In genomic region chr22:19463491-19464469, GRCh38 we compare ENCODE assay signal across 14 cellular contexts. TPM values are rescaled to one million over a fixed set of nuclear protein-coding genes. Genes with fewer than 3 reads are reported as not detected.
DNase-seq lines count a peak whose midpoint lies in the region; ATAC-seq, FAIRE-seq and TF ChIP-seq lines count a peak whose summit lies in the region.
"Had no signal": no experiment of that assay in that cellular context is flagged by ENCODE, and none has a peak within 500 bp of the region (broad histone marks: within the 10 kb centered on the region; RNA-seq: fewer than 3 reads in every experiment).

No MANE protein-coding gene starts in this region.

- no peak overlapping the region for H3K4me3 Mint-ChIP-seq in activated T-cell treated with anti-CD3 and anti-CD28 coated beads, Interleukin-2, amount 50 U/mL, for 72 hours
- H3K4me3 Mint-ChIP-seq in Caco-2 (ENCODE audit: unreplicated experiment) = no peak overlapping the region
- H3K4me3 Mint-ChIP-seq in immature natural killer cell = no peak overlapping the region
- H3K4me3 Mint-ChIP-seq: natural killer cell treated with Interleukin-12 subunit alpha and Interleukin-12 subunit beta and Interleukin-15 and Interleukin-18, amount 100 ng/mL, for 72 hours had no signal

- intact Hi-C loops in left cardiac atrium (cut with DNase I) (no loop called here), Caco-2 (cut with micrococcal nuclease; ENCODE audit: unreplicated experiment) (no loop called here)

- CTCF ChIA-PET in Caco-2 (lab: Charles Lee) = no interaction called here

- H3K36me3 Mint-ChIP-seq in activated T-cell treated with anti-CD3 and anti-CD28 coated beads, Interleukin-2, amount 50 U/mL, for 72 hours (ENCODE audit: insufficient read depth in 2 of 2) = peaks cover 2 to 24% of the 10 kb centered on the region in 2 donors
- H3K36me3 Mint-ChIP-seq in Caco-2 (ENCODE audit: insufficient read depth, unreplicated experiment) = peaks cover 60% of the 10 kb centered on the region
- peaks cover 13 to 49% (median 22%) of the 10 kb centered on the region in 3 donors for H3K36me3 Mint-ChIP-seq in immature natural killer cell

- H3K36me3 ChIP-seq in WERI-Rb-1 = peaks cover 49% of the 10 kb centered on the region
- H3K36me3 ChIP-seq in subcutaneous abdominal adipose tissue (ENCODE audit: control insufficient read depth in 5 of 5, insufficient read depth in 5 of 5, low read length in 5 of 5) = peaks cover 8 to 75% (median 60%) of the 10 kb centered on the region in 5 donors
- peaks cover 4% of the 10 kb centered on the region for H3K36me3 ChIP-seq in Caco-2 (ENCODE audit: control insufficient read depth, insufficient read depth, low read length)

- peak overlapping the region; percentile 59 for H3K27ac ChIP-seq in WERI-Rb-1
- H3K27ac ChIP-seq in subcutaneous abdominal adipose tissue (ENCODE audit: low read depth, low read length) = peak overlapping the region; percentile 8
- H3K27ac ChIP-seq: transverse colon had no signal

- peak overlapping the region; percentile 70 for H3K27ac Mint-ChIP-seq in activated T-cell treated with anti-CD3 and anti-CD28 coated beads, Interleukin-2, amount 50 U/mL, for 72 hours
- H3K27ac Mint-ChIP-seq in Caco-2 (ENCODE audit: unreplicated experiment) (no peak overlapping the region), immature natural killer cell (no peak overlapping the region)
- H3K27ac Mint-ChIP-seq: natural killer cell treated with Interleukin-12 subunit alpha and Interleukin-12 subunit beta and Interleukin-15 and Interleukin-18, amount 100 ng/mL, for 72 hours had no signal

- no peaks in the 10 kb centered on the region for H3K9me3 Mint-ChIP-seq in activated T-cell treated with anti-CD3 and anti-CD28 coated beads, Interleukin-2, amount 50 U/mL, for 72 hours
- no peaks in the 10 kb centered on the region for H3K9me3 Mint-ChIP-seq in Caco-2 (ENCODE audit: unreplicated experiment)
- no peaks in the 10 kb centered on the region for H3K9me3 Mint-ChIP-seq in immature natural killer cell
- H3K9me3 Mint-ChIP-seq: natural killer cell treated with Interleukin-12 subunit alpha and Interleukin-12 subunit beta and Interleukin-15 and Interleukin-18, amount 100 ng/mL, for 72 hours had no signal

- H3K9me3 ChIP-seq in WERI-Rb-1 (ENCODE audit: severe bottlenecking) (no peaks in the 10 kb centered on the region), subcutaneous abdominal adipose tissue (ENCODE audit: control insufficient read depth in 5 of 5, low read length in 5 of 5) (no peaks in the 10 kb centered on the region), Caco-2 (no peaks in the 10 kb centered on the region)
- H3K9me3 ChIP-seq: transverse colon had no signal

- no peak for ATAC-seq in activated T-cell treated with anti-CD3 and anti-CD28 coated beads, Interleukin-2, amount 50 U/mL, for 72 hours (replicated peaks in 1 of 2)
- peak; percentile 67 to 80 for ATAC-seq in left cardiac atrium
- ATAC-seq: natural killer cell treated with Interleukin-12 subunit alpha and Interleukin-12 subunit beta and Interleukin-15 and Interleukin-18, amount 100 ng/mL, for 72 hours had no signal

- H3K4me3 ChIP-seq in WERI-Rb-1 (ENCODE audit: low read depth, low read length) (no peak overlapping the region), subcutaneous abdominal adipose tissue (ENCODE audit: low read depth in 1 of 5, low read length in 5 of 5) (no peak overlapping the region), Caco-2 (ENCODE audit: low read depth, low read length) (no peak overlapping the region)
- H3K4me3 ChIP-seq: transverse colon had no signal

- H3K4me1 Mint-ChIP-seq in activated T-cell treated with anti-CD3 and anti-CD28 coated beads, Interleukin-2, amount 50 U/mL, for 72 hours (ENCODE audit: low read depth) = no peaks in the 10 kb centered on the region
- H3K4me1 Mint-ChIP-seq in Caco-2 (ENCODE audit: low read depth, unreplicated experiment) (no peaks in the 10 kb centered on the region), immature natural killer cell (peaks cover 0 to 1% of the 10 kb centered on the region in 2 donors)

- H3K27me3 Mint-ChIP-seq in activated T-cell treated with anti-CD3 and anti-CD28 coated beads, Interleukin-2, amount 50 U/mL, for 72 hours (ENCODE audit: low read depth) = no peaks in the 10 kb centered on the region
- H3K27me3 Mint-ChIP-seq in Caco-2 (ENCODE audit: insufficient read depth, unreplicated experiment) = no peaks in the 10 kb centered on the region
- H3K27me3 Mint-ChIP-seq in immature natural killer cell (ENCODE audit: low read depth in 3 of 3) = peaks cover 0 to 6% (median 0%) of the 10 kb centered on the region in 3 donors
- H3K27me3 Mint-ChIP-seq: natural killer cell treated with Interleukin-12 subunit alpha and Interleukin-12 subunit beta and Interleukin-15 and Interleukin-18, amount 100 ng/mL, for 72 hours had no signal

- no peaks in the 10 kb centered on the region for H3K4me1 ChIP-seq in subcutaneous abdominal adipose tissue (ENCODE audit: control insufficient read depth in 5 of 5, insufficient read depth in 5 of 5, low read length in 5 of 5)
- no peaks in the 10 kb centered on the region for H3K4me1 ChIP-seq in Caco-2
- H3K4me1 ChIP-seq: transverse colon had no signal

- TF ChIP-seq CTCF in WERI-Rb-1 (IDR thresholded peaks at IDR 0.05; ENCODE audit: low read depth, low read length) (no peak), Caco-2 (IDR thresholded peaks at IDR 0.05; ENCODE audit: insufficient read depth in 1 of 2, low read depth in 1 of 2, low read length in 1 of 2, severe bottlenecking in 1 of 2, unreplicated experiment in 1 of 2) (no peak)

- peak overlapping the region in 1 of 5 donors; percentile 2 for H3K9ac ChIP-seq in subcutaneous abdominal adipose tissue (ENCODE audit: low read length in 5 of 5)

- BruUV-seq in Caco-2 (replicated peaks; lab: Mats Ljungman, UMichigan) = no TSS peak

- H3K27me3 ChIP-seq in WERI-Rb-1 (ENCODE audit: insufficient read depth, low read depth, severe bottlenecking) = no peaks in the 10 kb centered on the region
- H3K27me3 ChIP-seq in subcutaneous abdominal adipose tissue (ENCODE audit: control insufficient read depth in 5 of 5, insufficient read depth in 4 of 5, low read length in 5 of 5) = no peaks in the 10 kb centered on the region
- no peaks in the 10 kb centered on the region for H3K27me3 ChIP-seq in Caco-2 (replicated peaks; ENCODE audit: control insufficient read depth, insufficient read depth, low read length)
- H3K27me3 ChIP-seq: transverse colon had no signal

- POLR2A ChIA-PET in Caco-2 (lab: Charles Lee) = interaction anchor here (0.6 kb wide), 1 partner anchor 87 kb away, joined by 4 read pairs; no protein-coding TSS in a partner anchor

- no peak for DNase-seq in activated T-cell treated with anti-CD3 and anti-CD28 coated beads, Interleukin-2, amount 50 U/mL, for 72 hours
- DNase-seq in activated T-cell treated with anti-CD3 and anti-CD28 coated beads for 4 hours = no peak
- no peak for DNase-seq in WERI-Rb-1
- DNase-seq in left cardiac atrium = peak; percentile 37
- no peak for DNase-seq in Caco-2
- no peak for DNase-seq in GM19239 (ENCODE audit: insufficient read length, low spot score)
- DNase-seq in immature natural killer cell = no peak
- DNase-seq: NCI-H226, small intestine, transverse colon had no signal

- FAIRE-seq in GM19239 (lab: Jason Lieb, UNC) = no peak
- FAIRE-seq: RCC 7860, small intestine, TTC549 had no signal

RNA-seq across cellular contexts. Expression of gene UFD1, which starts 15.2 kb away (rescaled TPM):
- total RNA-seq in activated T-cell treated with anti-CD3 and anti-CD28 coated beads, Interleukin-2, amount 50 U/mL, for 72 hours = 10 to 100 TPM; 68.3 to 78.6 TPM
- total RNA-seq in left cardiac atrium (10 to 100 TPM; 43.8 to 46.9 TPM), Caco-2 (2022) (102 and 108 TPM in 2 replicates)
- polyA plus RNA-seq in immature natural killer cell = 100 to 1,000 TPM; 106 to 176 (median 142) TPM

RNA-seq across cellular contexts. Expression of gene CDC45, which starts 15.9 kb away (rescaled TPM):
- 100 to 1,000 TPM; 119 to 144 TPM for total RNA-seq in activated T-cell treated with anti-CD3 and anti-CD28 coated beads, Interleukin-2, amount 50 U/mL, for 72 hours
- total RNA-seq in left cardiac atrium (1 to 10 TPM in 1 of 2 donors, under 1 TPM in 1; 0.34 to 2.1 TPM), Caco-2 (2022) (41.7 and 44.6 TPM in 2 replicates)
- polyA plus RNA-seq in immature natural killer cell = 1 to 10 TPM in 2 of 3 donors, not detected in 1; 3.1 to 3.5 TPM

RNA-seq across cellular contexts. Expression of gene C22orf39, which starts 16.3 kb away (rescaled TPM):
- 10 to 100 TPM; 34.3 to 40.6 TPM for total RNA-seq in activated T-cell treated with anti-CD3 and anti-CD28 coated beads, Interleukin-2, amount 50 U/mL, for 72 hours
- 10 to 100 TPM; 38.3 to 48.0 TPM for total RNA-seq in left cardiac atrium
- 30.7 and 36.1 TPM in 2 replicates for total RNA-seq in Caco-2 (2022)
- 10 to 100 TPM; 67.8 to 75.5 (median 71.0) TPM for polyA plus RNA-seq in immature natural killer cell

RNA-seq across cellular contexts. Expression of gene MRPL40, which starts 31.4 kb away (rescaled TPM):
- total RNA-seq in activated T-cell treated with anti-CD3 and anti-CD28 coated beads, Interleukin-2, amount 50 U/mL, for 72 hours = 10 to 100 TPM; 27.1 to 27.2 TPM
- 10 to 100 TPM; 30.2 to 32.2 TPM for total RNA-seq in left cardiac atrium
- total RNA-seq in Caco-2 (2022) = 42.6 and 42.7 TPM in 2 replicates
- polyA plus RNA-seq in immature natural killer cell = 10 to 100 TPM; 64.7 to 85.1 (median 77.9) TPM

RNA-seq across cellular contexts. Expression of gene HIRA, which starts 32.2 kb away (rescaled TPM):
- total RNA-seq in activated T-cell treated with anti-CD3 and anti-CD28 coated beads, Interleukin-2, amount 50 U/mL, for 72 hours = 10 to 100 TPM; 30.7 to 36.6 TPM
- total RNA-seq in left cardiac atrium = 10 to 100 TPM; 15.3 to 22.1 TPM
- total RNA-seq in Caco-2 (2022) = 57.6 and 60.1 TPM in 2 replicates
- 10 to 100 TPM in 1 of 3 donors, 1 to 10 TPM in 2; 4.3 to 11.5 (median 5.2) TPM for polyA plus RNA-seq in immature natural killer cell

Comparison
In these comparisons a context has a peak if more than half of its experiments do, and no peak if none do; other contexts are left out.
1. ATAC-seq: peak in left cardiac atrium (2 of 2); none in activated T-cell treated with anti-CD3 and anti-CD28 coated beads, Interleukin-2, amount 50 U/mL, for 72 hours (0 of 2).
2. RNA of gene CDC45, which starts 15.9 kb away (total RNA-seq): 119 to 144 TPM in activated T-cell treated with anti-CD3 and anti-CD28 coated beads, Interleukin-2, amount 50 U/mL, for 72 hours and 41.7 to 44.6 TPM in Caco-2; 0.34 to 2.1 TPM in left cardiac atrium; every median in the first group is over 10 times any median in the second.